ENCODE assay signal across 24 cellular contexts in the genomic region with DNA sequence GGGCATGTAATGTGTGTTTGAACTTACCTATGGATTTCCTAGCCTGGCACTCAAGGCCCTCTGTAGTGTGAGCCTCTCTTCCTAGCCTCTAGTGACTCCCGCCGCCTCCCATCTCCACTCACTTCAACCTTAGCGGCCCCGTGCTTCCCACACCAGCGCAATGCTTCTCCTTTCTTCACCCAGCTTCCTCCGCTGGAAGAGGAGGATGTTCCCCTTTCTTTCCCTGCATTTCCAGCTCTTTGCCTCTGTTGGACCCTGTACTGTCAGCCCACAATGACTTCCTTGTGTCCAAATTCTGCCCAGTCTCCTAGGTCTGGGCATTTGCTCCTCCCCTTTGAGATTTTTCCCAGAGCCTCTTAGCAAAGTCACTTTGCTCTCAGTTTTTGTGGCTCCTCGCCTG.
"Had no signal": no experiment of that assay in that cellular context is flagged by ENCODE, and none has a peak within 500 bp of the region (broad histone marks: within the 10 kb centered on the region; RNA-seq: fewer than 3 reads in every experiment).

No MANE protein-coding gene starts in this region.

- H3K4me1 ChIP-seq: right lobe of liver had no signal

- FAIRE-seq: endometrium, pancreas, small intestine had no signal

- H2AFZ ChIP-seq: hepatocyte had no signal

- H3K27me3 Mint-ChIP-seq: activated naive CD8-positive, alpha-beta T cell treated with anti-CD3 and anti-CD28 coated beads, Interleukin-2, amount 50 U/mL, for 24 hours; stimulated activated memory B cell treated with anti-CD40 and anti-IgM and Interleukin-4, amounts not matched to agents 10 μg/mL and 1 μg/mL and 100 μg/mL, for 72 hours; type B pancreatic cell had no signal

- DNase-seq: activated CD4-positive, alpha-beta T cell treated with anti-CD3 and anti-CD28 coated beads, Interleukin-2, amount 50 U/mL, for 48 hours; activated effector memory CD4-positive, alpha-beta T cell treated with Interleukin-2 at 50 U/mL for 16 hours; activated naive CD4-positive, alpha-beta T cell treated with anti-CD3 and anti-CD28 coated beads, Interleukin-2, amount 10 ng/mL, durations not matched to agents 7 days and 5 days; activated naive CD8-positive, alpha-beta T cell treated with anti-CD3 and anti-CD28 coated beads, Interleukin-2, amount 50 U/mL, for 24 hours; activated T-cell treated with anti-CD3 and anti-CD28 coated beads, Interleukin-2, amount 50 U/mL, for 72 hours; cortex of kidney; foreskin keratinocyte; immature natural killer cell; kidney glomerular epithelial cell; left lung; midbrain; natural killer cell; pancreas; right lobe of liver; small intestine; stimulated activated CD4-positive, alpha-beta T cell treated with anti-CD3 and anti-CD28 coated beads, Interleukin-15, amount 100 ng/mL, for 24 hours; T-helper 1 cell; testis had no signal

- H3K4me2 ChIP-seq: hepatocyte had no signal

- H3K79me2 ChIP-seq: hepatocyte had no signal

- H3K9me3 Mint-ChIP-seq: activated naive CD4-positive, alpha-beta T cell treated with anti-CD3 and anti-CD28 coated beads, Interleukin-2, amount 10 ng/mL, durations not matched to agents 7 days and 5 days; activated naive CD8-positive, alpha-beta T cell treated with anti-CD3 and anti-CD28 coated beads, Interleukin-2, amount 50 U/mL, for 24 hours; activated T-cell treated with anti-CD3 and anti-CD28 coated beads, Interleukin-2, amount 50 U/mL, for 72 hours; immature natural killer cell; natural killer cell; stimulated activated memory B cell treated with anti-CD40 and anti-IgM and Interleukin-4, amounts not matched to agents 10 μg/mL and 1 μg/mL and 100 μg/mL, for 72 hours; type B pancreatic cell; WTC11 had no signal

- H3K27me3 ChIP-seq: cardiac muscle cell, foreskin keratinocyte, hepatocyte, left lung, pancreas, right lobe of liver, testis had no signal

- H3K36me3 ChIP-seq: cardiac muscle cell, left lung, pancreas, right lobe of liver had no signal

- H3K36me3 Mint-ChIP-seq: activated naive CD4-positive, alpha-beta T cell treated with anti-CD3 and anti-CD28 coated beads, Interleukin-2, amount 10 ng/mL, durations not matched to agents 7 days and 5 days; immature natural killer cell; natural killer cell; stimulated activated memory B cell treated with anti-CD40 and anti-IgM and Interleukin-4, amounts not matched to agents 10 μg/mL and 1 μg/mL and 100 μg/mL, for 72 hours; type B pancreatic cell; WTC11 had no signal

- H3K27ac Mint-ChIP-seq: activated naive CD4-positive, alpha-beta T cell treated with anti-CD3 and anti-CD28 coated beads, Interleukin-2, amount 10 ng/mL, durations not matched to agents 7 days and 5 days; activated naive CD8-positive, alpha-beta T cell treated with anti-CD3 and anti-CD28 coated beads, Interleukin-2, amount 50 U/mL, for 24 hours; activated T-cell treated with anti-CD3 and anti-CD28 coated beads, Interleukin-2, amount 50 U/mL, for 72 hours; natural killer cell; stimulated activated memory B cell treated with anti-CD40 and anti-IgM and Interleukin-4, amounts not matched to agents 10 μg/mL and 1 μg/mL and 100 μg/mL, for 72 hours; type B pancreatic cell; WTC11 had no signal

- H3K27ac ChIP-seq: cardiac muscle cell, foreskin keratinocyte, hepatocyte, left lung, pancreas, right lobe of liver, testis had no signal

- H3K9me3 ChIP-seq: left lung, pancreas, right lobe of liver, testis had no signal

- ATAC-seq: activated naive CD8-positive, alpha-beta T cell treated with anti-CD3 and anti-CD28 coated beads, Interleukin-2, amount 50 U/mL, for 24 hours; activated T-cell treated with anti-CD3 and anti-CD28 coated beads, Interleukin-2, amount 50 U/mL, for 72 hours; foreskin keratinocyte; left lung; natural killer cell; pancreas; stimulated activated memory B cell treated with anti-CD40 and anti-IgM and Interleukin-4, amounts not matched to agents 10 μg/mL and 1 μg/mL and 100 μg/mL, for 72 hours; WTC11 had no signal

- H3K4me1 Mint-ChIP-seq: activated naive CD4-positive, alpha-beta T cell treated with anti-CD3 and anti-CD28 coated beads, Interleukin-2, amount 10 ng/mL, durations not matched to agents 7 days and 5 days; activated naive CD8-positive, alpha-beta T cell treated with anti-CD3 and anti-CD28 coated beads, Interleukin-2, amount 50 U/mL, for 24 hours; immature natural killer cell; natural killer cell; stimulated activated memory B cell treated with anti-CD40 and anti-IgM and Interleukin-4, amounts not matched to agents 10 μg/mL and 1 μg/mL and 100 μg/mL, for 72 hours had no signal

- H3K4me3 Mint-ChIP-seq: activated naive CD4-positive, alpha-beta T cell treated with anti-CD3 and anti-CD28 coated beads, Interleukin-2, amount 10 ng/mL, durations not matched to agents 7 days and 5 days; activated naive CD8-positive, alpha-beta T cell treated with anti-CD3 and anti-CD28 coated beads, Interleukin-2, amount 50 U/mL, for 24 hours; activated T-cell treated with anti-CD3 and anti-CD28 coated beads, Interleukin-2, amount 50 U/mL, for 72 hours; immature natural killer cell; natural killer cell; stimulated activated memory B cell treated with anti-CD40 and anti-IgM and Interleukin-4, amounts not matched to agents 10 μg/mL and 1 μg/mL and 100 μg/mL, for 72 hours; type B pancreatic cell; WTC11 had no signal

- H3K4me3 ChIP-seq: cardiac muscle cell, hepatocyte, left lung, pancreas, right lobe of liver, testis had no signal
